ENCODE assay signal across 8 cellular contexts in the genomic region with DNA sequence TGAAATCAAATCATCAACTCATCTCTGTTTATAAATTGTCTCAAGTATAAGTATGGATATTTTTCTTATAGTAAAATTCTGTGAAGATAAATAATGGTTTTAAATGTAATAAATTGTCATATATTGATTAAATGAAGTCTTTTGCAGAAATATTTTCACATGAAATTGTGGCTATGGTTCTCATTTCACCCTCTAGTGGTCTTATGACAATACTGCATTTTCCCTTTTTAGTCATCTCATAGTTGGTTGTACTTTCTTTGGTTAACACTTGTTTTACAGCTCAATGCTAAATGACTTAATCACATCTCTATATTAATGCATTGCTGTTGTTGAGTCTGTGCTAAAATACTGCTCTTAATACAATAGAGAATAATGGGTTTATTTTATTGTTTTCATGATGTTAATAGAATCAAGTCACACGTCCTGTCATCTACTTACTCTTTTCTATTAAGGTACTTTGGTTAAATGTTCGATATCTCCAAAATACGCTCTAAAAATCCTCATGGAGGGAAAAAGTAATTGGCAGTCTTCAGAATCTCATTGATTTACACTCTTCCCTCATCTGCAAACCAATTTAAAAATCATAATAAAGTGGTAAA. TPM values are rescaled to one million over a fixed set of nuclear protein-coding genes. Genes with fewer than 3 reads are reported as not detected.
A peak's percentile ranks its signal among the peaks of the same experiment; 100 is the strongest.
DNase-seq lines count a peak whose midpoint lies in the region; ATAC-seq and TF ChIP-seq lines count a peak whose summit lies in the region.

No MANE protein-coding gene starts in this region.

- DNase-seq in Ammon's horn (ENCODE audit: low spot score) (peak; percentile 45), adrenal gland (no peak), kidney epithelial cell (ENCODE audit: low read depth) (peak; percentile 7), NCI-H2196 treated with DMSO at 0.1 percent for 48 hours (lab: John Stamatoyannopoulos, UW; ENCODE audit: unreplicated experiment) (no peak)
- DNase-seq in stimulated activated CD8-positive, alpha-beta memory T cell treated with anti-CD3 and anti-CD28 coated beads, Interleukin-4, amount 100 ng/mL, for 48 hours: no peak

- no peaks in the 10 kb centered on the region for H3K36me3 Mint-ChIP-seq in activated T-helper 17 cell treated with anti-CD3 and anti-CD28 coated beads, Interleukin-2, amount 50 U/mL, for 72 hours (ENCODE audit: low read depth)

- H3K4me1 ChIP-seq in adrenal gland (replicated peaks in 1 of 2): no peaks in the 10 kb centered on the region

- peak; percentile 83 for ATAC-seq in GM18508 (IDR thresholded peaks at IDR 0.05; ENCODE audit: insufficient read depth, unreplicated experiment)
- ATAC-seq in activated T-helper 17 cell treated with anti-CD3 and anti-CD28 coated beads, Interleukin-2, amount 50 U/mL, for 72 hours (replicated peaks): no peak

- H3K4me3 ChIP-seq in adrenal gland (no peak overlapping the region), kidney epithelial cell (ENCODE audit: low read depth, low read length) (no peak overlapping the region)

- peak; percentile 44; the same call in 1 of the 2 replicates for TF ChIP-seq RAD21 in Ishikawa (IDR thresholded peaks at IDR 0.05; ENCODE audit: low read depth)

- no peak for TF ChIP-seq EP300 in Ishikawa (IDR thresholded peaks at IDR 0.05; ENCODE audit: borderline replicate concordance)

- H3K9me3 Mint-ChIP-seq in activated T-helper 17 cell treated with anti-CD3 and anti-CD28 coated beads, Interleukin-2, amount 50 U/mL, for 72 hours: no peaks in the 10 kb centered on the region

- H3K27me3 ChIP-seq in adrenal gland: no peaks in the 10 kb centered on the region
- H3K27me3 ChIP-seq in kidney epithelial cell (ENCODE audit: control insufficient read depth, insufficient read depth, low read length): no peaks in the 10 kb centered on the region

- no peak overlapping the region for H3K27ac ChIP-seq in adrenal gland

- H3K4me3 Mint-ChIP-seq in activated T-helper 17 cell treated with anti-CD3 and anti-CD28 coated beads, Interleukin-2, amount 50 U/mL, for 72 hours: no peak overlapping the region

- H3K27ac Mint-ChIP-seq in activated T-helper 17 cell treated with anti-CD3 and anti-CD28 coated beads, Interleukin-2, amount 50 U/mL, for 72 hours: no peak overlapping the region

- H3K27me3 Mint-ChIP-seq in activated T-helper 17 cell treated with anti-CD3 and anti-CD28 coated beads, Interleukin-2, amount 50 U/mL, for 72 hours: no peaks in the 10 kb centered on the region

- H3K9me3 ChIP-seq in adrenal gland (replicated peaks in 1 of 3): no peaks in the 10 kb centered on the region

- WGBS in adrenal gland, 4 donors: 79 to 93% (median 84%) methylated on average over 3 of the region's 3 CpGs

- intact Hi-C loops in adrenal gland (cut with DNase I): no loop called here

- H3K36me3 ChIP-seq in adrenal gland (replicated peaks in 1 of 2): no peaks in the 10 kb centered on the region
- no peaks in the 10 kb centered on the region for H3K36me3 ChIP-seq in kidney epithelial cell (ENCODE audit: control insufficient read depth, insufficient read depth, low read length)

- no peaks in the 10 kb centered on the region for H3K4me1 Mint-ChIP-seq in activated T-helper 17 cell treated with anti-CD3 and anti-CD28 coated beads, Interleukin-2, amount 50 U/mL, for 72 hours

- TF ChIP-seq POLR2A in adrenal gland (IDR thresholded peaks at IDR 0.05): no peak

- TF ChIP-seq CTCF in adrenal gland (IDR thresholded peaks at IDR 0.05) (peak; percentile 68 to 88 (median 82)), kidney epithelial cell (IDR thresholded peaks at IDR 0.05; ENCODE audit: insufficient read depth, low read length, poor library complexity, severe bottlenecking) (peak; percentile 55)

TF ChIP-seq in Ishikawa, 13 proteins besides CTCF, POLR2A, EP300 and RAD21:
- no peak for TF ChIP-seq EGR1 (IDR thresholded peaks at IDR 0.05)
- TF ChIP-seq FOXM1 (IDR thresholded peaks at IDR 0.05; ENCODE audit: borderline replicate concordance, low read depth): no peak
- TF ChIP-seq, protein P1, sequence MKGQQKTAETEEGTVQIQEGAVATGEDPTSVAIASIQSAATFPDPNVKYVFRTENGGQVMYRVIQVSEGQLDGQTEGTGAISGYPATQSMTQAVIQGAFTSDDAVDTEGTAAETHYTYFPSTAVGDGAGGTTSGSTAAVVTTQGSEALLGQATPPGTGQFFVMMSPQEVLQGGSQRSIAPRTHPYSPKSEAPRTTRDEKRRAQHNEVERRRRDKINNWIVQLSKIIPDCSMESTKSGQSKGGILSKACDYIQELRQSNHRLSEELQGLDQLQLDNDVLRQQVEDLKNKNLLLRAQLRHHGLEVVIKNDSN (IDR thresholded peaks at IDR 0.05): no peak
- TF ChIP-seq TAF1 (IDR thresholded peaks at IDR 0.05; ENCODE audit: low read depth): no peak

RNA-seq across cellular contexts. Expression of a gene that starts 38.0 kb away (rescaled TPM):
- total RNA-seq in adrenal gland (10 to 100 TPM; 18.6 to 60.9 (median 41.2) TPM), kidney epithelial cell (3.4 and 5.9 TPM in 2 replicates)
- polyA plus RNA-seq in adrenal gland: 10 to 100 TPM; 10.5 to 28.9 (median 12.9) TPM
- total RNA-seq in activated T-helper 17 cell treated with anti-CD3 and anti-CD28 coated beads, Interleukin-2, amount 50 U/mL, for 72 hours: not detected

Comparison
In these comparisons a context has a peak if more than half of its experiments do, and no peak if none do; other contexts are left out.
1. DNase-seq: peak in Ammon's horn (single experiment) and kidney epithelial cell (single experiment); none in adrenal gland (0 of 7), stimulated activated CD8-positive, alpha-beta memory T cell treated with anti-CD3 and anti-CD28 coated beads, Interleukin-4, amount 100 ng/mL, for 48 hours (single experiment) and NCI-H2196 treated with DMSO at 0.1 percent for 48 hours (single experiment).